3 cellular contexts compared by ENCODE assay signal in the genomic region with DNA sequence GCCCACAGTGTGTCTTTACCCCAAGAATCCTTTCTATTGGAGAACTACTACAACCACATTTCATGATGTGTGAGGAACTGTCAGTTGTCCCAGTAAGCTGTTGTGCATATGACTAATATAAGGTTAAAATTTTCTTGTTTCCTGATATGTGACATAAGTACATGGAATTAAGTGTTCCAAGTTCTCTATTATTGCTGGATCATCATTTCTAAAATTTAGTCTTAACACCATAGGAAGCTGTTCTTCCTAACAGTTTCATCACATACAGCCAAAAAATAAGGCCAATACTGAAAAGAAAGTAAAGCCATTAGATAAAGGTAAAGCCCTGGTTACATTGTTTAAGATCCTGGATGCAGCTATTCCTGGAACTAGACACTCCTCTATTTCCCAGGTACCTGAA.
A peak's percentile ranks its signal among the peaks of the same experiment; 100 is the strongest.
TF ChIP-seq lines count a peak whose summit lies in the region.

No MANE protein-coding gene starts in this region.

TF ChIP-seq in HepG2, 621 proteins besides CTCF, POLR2A, EP300 and RAD21 (continued from another document):
- no peak for TF ChIP-seq PHF20 (CRISPR knock-in tag; IDR thresholded peaks at IDR 0.05)
- no peak for TF ChIP-seq NFATC3 (CRISPR knock-in tag; IDR thresholded peaks at IDR 0.05)
- no peak for TF ChIP-seq MEIS1 (CRISPR knock-in tag; IDR thresholded peaks at IDR 0.05; ENCODE audit: borderline replicate concordance)
- TF ChIP-seq SMAD1 (CRISPR knock-in tag; IDR thresholded peaks at IDR 0.05; ENCODE audit: borderline replicate concordance, low read depth) = no peak
- TF ChIP-seq KLF11 (CRISPR knock-in tag; IDR thresholded peaks at IDR 0.05) = no peak
- peak; percentile 77 for TF ChIP-seq MAFF (IDR thresholded peaks at IDR 0.05; ENCODE audit: low read depth, low read length)
- no peak for TF ChIP-seq ZUFSP (CRISPR knock-in tag; IDR thresholded peaks at IDR 0.05; ENCODE audit: borderline replicate concordance)
- no peak for TF ChIP-seq POGZ (CRISPR knock-in tag; IDR thresholded peaks at IDR 0.05)

TF ChIP-seq in A549, 52 proteins besides CTCF, POLR2A, EP300 and RAD21 (continued from another document):
- TF ChIP-seq PBX3 (IDR thresholded peaks at IDR 0.05) (no peak), SMC3 (IDR thresholded peaks at IDR 0.05) (no peak), MAFK (IDR thresholded peaks at IDR 0.05; ENCODE audit: partially characterized antibody) (peak; percentile 65)

TF ChIP-seq in IMR-90, 13 proteins besides CTCF, POLR2A, EP300 and RAD21 (continued from another document):
- TF ChIP-seq BHLHE40 (IDR thresholded peaks at IDR 0.05; ENCODE audit: low read depth, low read length) = no peak
